ENCODE assay signal across 18 cellular contexts in genomic region chr7:31950101-31950755, GRCh38.
DNase-seq lines count a peak whose midpoint lies in the region; ATAC-seq and TF ChIP-seq lines count a peak whose summit lies in the region.
"Had no signal": no experiment of that assay in that cellular context is flagged by ENCODE, and none has a peak within 500 bp of the region (broad histone marks: within the 10 kb centered on the region; RNA-seq: fewer than 3 reads in every experiment).

No MANE protein-coding gene starts in this region.

- no peak overlapping the region for H2AFZ ChIP-seq in GM23248

- H3K9me2 ChIP-seq in GM23248 (ENCODE audit: insufficient read depth), result no peaks in the 10 kb centered on the region

- H3K27ac ChIP-seq in GM23248, result peak overlapping the region; percentile 58
- H3K27ac ChIP-seq in foreskin keratinocyte, result no peak overlapping the region
- H3K27ac ChIP-seq: right lobe of liver had no signal

- peak; percentile 26 for ATAC-seq in foreskin keratinocyte
- ATAC-seq in HG02623 (IDR thresholded peaks at IDR 0.05; ENCODE audit: unreplicated experiment), result no peak
- ATAC-seq: activated CD8-positive, alpha-beta T cell treated with anti-CD3 and anti-CD28 coated beads, Interleukin-2, amount 10 ng/mL, durations not matched to agents 7 days and 5 days; esophagus mucosa; right lobe of liver had no signal

- no peak overlapping the region for H3K9ac ChIP-seq in GM23248

- H3K4me2 ChIP-seq in GM23248 (ENCODE audit: unreplicated experiment), result peak overlapping the region; percentile 5

- peaks cover 22% of the 10 kb centered on the region; the same call in 1 of the 2 replicates for H3K79me2 ChIP-seq in GM23248 (ENCODE audit: insufficient read depth)

- H3K4me3 ChIP-seq in GM23248, result 0 out of 2 replicates have a peak overlapping the region, but pooled peaks have one; percentile 3
- H3K4me3 ChIP-seq: right lobe of liver had no signal

- no peak for TF ChIP-seq CTCF in foreskin keratinocyte (conservative IDR thresholded peaks at IDR 0.05)

- in situ Hi-C loops in GM23248 (cut with MboI), result no loop called here

- H3K9me3 ChIP-seq in GM23248 (ENCODE audit: low read depth), result no peaks in the 10 kb centered on the region
- H3K9me3 ChIP-seq: BE2C, right lobe of liver had no signal

- 13 to 21% methylated on average over 4 of the region's 4 CpGs for WGBS in GM23248 (ENCODE audit: low coverage in 1 of 2, low lambda C conversion rate in 2 of 2, missing lambda C conversion rate in 2 of 2), 2 experiments

- DNase-seq in Daoy (ENCODE audit: low read depth) (peak; percentile 28), GM23248 (peak; percentile 69), RPMI7951 (ENCODE audit: low read depth) (peak; percentile 83), foreskin keratinocyte (peak; percentile 45 to 73), LoVo (ENCODE audit: low spot score) (no peak), midbrain (lab: John Stamatoyannopoulos, UW) (no peak), cerebellar cortex (ENCODE audit: low spot score) (no peak)
- DNase-seq: activated CD8-positive, alpha-beta T cell treated with anti-CD3 and anti-CD28 coated beads, Interleukin-2, amount 10 ng/mL, durations not matched to agents 7 days and 5 days; amygdala; BE2C; DMS153; H7; head of caudate nucleus; NCI-H1694; right lobe of liver; stimulated activated CD4-positive, alpha-beta T cell treated with anti-CD3 and anti-CD28 coated beads, Interleukin-2, amount 100 ng/mL, for 48 hours had no signal

- peaks cover 44% of the 10 kb centered on the region for H3K4me1 ChIP-seq in GM23248 (ENCODE audit: insufficient read depth)
- H3K4me1 ChIP-seq in foreskin keratinocyte, result peaks cover 27% of the 10 kb centered on the region
- H3K4me1 ChIP-seq: BE2C, right lobe of liver had no signal

- peaks cover 4% of the 10 kb centered on the region; the same call in 1 of the 2 replicates for H3K36me3 ChIP-seq in GM23248 (ENCODE audit: low read depth)
- H3K36me3 ChIP-seq: BE2C, right lobe of liver had no signal

- H3F3A ChIP-seq in GM23248 (ENCODE audit: insufficient read depth), result peaks cover 26% of the 10 kb centered on the region

- H3K27me3 ChIP-seq in GM23248 (replicated peaks; ENCODE audit: insufficient read depth), result no peaks in the 10 kb centered on the region
- no peaks in the 10 kb centered on the region for H3K27me3 ChIP-seq in foreskin keratinocyte
- H3K27me3 ChIP-seq: BE2C, right lobe of liver had no signal

- no peaks in the 10 kb centered on the region for H4K20me1 ChIP-seq in GM23248 (ENCODE audit: insufficient read depth)

Comparison
In these comparisons a context has a peak if more than half of its experiments do, and no peak if none do; other contexts are left out.
1. DNase-seq: peak in Daoy (single experiment), GM23248 (single experiment), RPMI7951 (single experiment) and foreskin keratinocyte (2 of 2); none in LoVo (single experiment), midbrain (single experiment) and cerebellar cortex (single experiment).